ENCODE assay signal across 19 cellular contexts in the genomic region with DNA sequence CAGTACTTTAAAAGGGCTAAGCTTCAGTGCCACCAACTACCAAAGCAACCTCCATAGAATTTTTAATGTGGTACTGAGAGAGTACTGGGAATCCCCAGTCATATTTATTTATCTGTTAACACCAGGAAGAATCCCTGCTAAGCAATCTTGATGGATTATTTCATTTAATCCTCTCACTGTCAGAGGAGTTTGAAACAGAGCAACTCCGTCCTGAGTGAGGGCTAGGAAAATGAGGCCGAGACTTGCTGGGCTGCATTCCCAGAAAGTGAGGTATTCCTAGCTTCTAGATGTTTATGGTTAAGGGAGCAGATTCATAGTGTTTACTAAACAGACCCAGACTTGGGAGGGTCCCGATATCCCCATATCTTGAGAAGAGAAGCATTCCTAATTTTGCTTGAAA. TPM values are rescaled to one million over a fixed set of nuclear protein-coding genes. Genes with fewer than 3 reads are reported as not detected.
DNase-seq lines count a peak whose midpoint lies in the region; TF ChIP-seq lines count a peak whose summit lies in the region.
"Had no signal": no experiment of that assay in that cellular context is flagged by ENCODE, and none has a peak within 500 bp of the region (broad histone marks: within the 10 kb centered on the region; RNA-seq: fewer than 3 reads in every experiment).

No MANE protein-coding gene starts in this region.

- H3K4me3 ChIP-seq in HUES64 (ENCODE audit: low read length) (no peak overlapping the region), iPS-15b (ENCODE audit: low read depth, low read length) (no peak overlapping the region), stomach smooth muscle (ENCODE audit: low read length in 2 of 2) (peak overlapping the region in 1 of 2 donors; percentile 49)
- H3K4me3 ChIP-seq: K562 had no signal

- intact Hi-C loops in activated CD4-positive, alpha-beta T cell treated with anti-CD3 and anti-CD28 coated beads, Interleukin-2, amount 10 ng/mL, durations not matched to agents 24 days and 14 days (cut with micrococcal nuclease): no loop called here

- H3K27me3 ChIP-seq in HUES64 (ENCODE audit: insufficient read depth, low read length): no peaks in the 10 kb centered on the region
- H3K27me3 ChIP-seq in iPS-15b (ENCODE audit: control insufficient read depth, insufficient read depth, low read length): no peaks in the 10 kb centered on the region
- H3K27me3 ChIP-seq in stomach smooth muscle (ENCODE audit: control insufficient read depth in 1 of 2, insufficient read depth in 2 of 2, low read length in 2 of 2): no peaks in the 10 kb centered on the region

- H3K4me1 Mint-ChIP-seq in brain: peaks cover 47% of the 10 kb centered on the region
- no peaks in the 10 kb centered on the region for H3K4me1 Mint-ChIP-seq in activated CD4-positive, alpha-beta T cell treated with anti-CD3 and anti-CD28 coated beads, Interleukin-2, amount 10 ng/mL, durations not matched to agents 24 days and 14 days
- H3K4me1 Mint-ChIP-seq: naive B cell, T-helper 17 cell had no signal

- H3K4me1 ChIP-seq in HUES64 (ENCODE audit: insufficient read depth, low read length) (peaks cover 42% of the 10 kb centered on the region), iPS-15b (ENCODE audit: control insufficient read depth, insufficient read depth, low read length) (peaks cover 10% of the 10 kb centered on the region), stomach smooth muscle (ENCODE audit: control insufficient read depth, insufficient read depth, low read length) (peaks cover 15% of the 10 kb centered on the region)

- DNase-seq in CD1c-positive myeloid dendritic cell (ENCODE audit: extremely low spot score): no peak
- no peak for DNase-seq in stimulated activated CD4-positive, alpha-beta T cell treated with anti-CD3 and anti-CD28 coated beads, Interleukin-2, amount 100 ng/mL, for 48 hours
- no peak for DNase-seq in activated CD4-positive, alpha-beta T cell treated with anti-CD3 and anti-CD28 coated beads, Interleukin-2, amount 10 ng/mL, durations not matched to agents 24 days and 14 days
- DNase-seq in activated CD8-positive, alpha-beta memory T cell treated with anti-CD3 and anti-CD28 coated beads, Interleukin-2, amount 50 U/mL, for 48 hours: no peak
- DNase-seq: activated CD4-positive, alpha-beta T cell treated with anti-CD3 and anti-CD28 coated beads, Interleukin-2, amount 50 U/mL, for 1 hour; CD8-positive, alpha-beta T cell; GF-D8; naive B cell; NCI-H1436 treated with DMSO at 0.1 percent for 48 hours; NCI-H510A; stimulated activated naive CD8-positive, alpha-beta T cell treated with anti-CD3 and anti-CD28 coated beads, Interleukin-15, Interleukin-2, amounts not matched to agents 100 U/mL and 50 U/mL, for 24 hours; T-helper 17 cell had no signal

- WGBS in HUES64: 82% methylated on average over 3 of the region's 3 CpGs

- H3K27ac ChIP-seq in HUES64 (ENCODE audit: low read depth, low read length) (peak overlapping the region; percentile 96), stomach smooth muscle (ENCODE audit: low read length) (peak overlapping the region; percentile 49)
- H3K27ac ChIP-seq: epithelial cell of prostate had no signal

- H3K36me3 ChIP-seq in HUES64 (ENCODE audit: insufficient read depth, low read length) (no peaks in the 10 kb centered on the region), iPS-15b (ENCODE audit: control insufficient read depth, insufficient read depth, low read length) (no peaks in the 10 kb centered on the region), stomach smooth muscle (ENCODE audit: control insufficient read depth in 2 of 2, insufficient read depth in 2 of 2, low read length in 2 of 2) (no peaks in the 10 kb centered on the region)

- H3K9me3 ChIP-seq in HUES64 (ENCODE audit: insufficient read depth, low read depth, low read length) (peaks cover 25% of the 10 kb centered on the region), iPS-15b (ENCODE audit: control insufficient read depth, insufficient read depth, low read length) (peaks cover 10% of the 10 kb centered on the region), stomach smooth muscle (ENCODE audit: control insufficient read depth in 2 of 2, low read length in 2 of 2) (no peaks in the 10 kb centered on the region)

- H3K4me3 Mint-ChIP-seq in brain: peak overlapping the region in 1 of 5 experiments; percentile 41
- H3K4me3 Mint-ChIP-seq in activated CD4-positive, alpha-beta T cell treated with anti-CD3 and anti-CD28 coated beads, Interleukin-2, amount 10 ng/mL, durations not matched to agents 24 days and 14 days: no peak overlapping the region
- H3K4me3 Mint-ChIP-seq: CD8-positive, alpha-beta T cell; naive B cell; T-helper 17 cell had no signal

- H3K9ac ChIP-seq in HUES64 (ENCODE audit: low read depth, low read length): peak overlapping the region; percentile 56; the same call in 1 of the 2 replicates
- H3K9ac ChIP-seq in iPS-15b (ENCODE audit: low read depth, low read length): peak overlapping the region; percentile 47
- no peak overlapping the region for H3K9ac ChIP-seq in stomach smooth muscle (ENCODE audit: low read length in 2 of 2)

- peaks cover 8% of the 10 kb centered on the region for H3K27me3 Mint-ChIP-seq in brain
- H3K27me3 Mint-ChIP-seq in activated CD4-positive, alpha-beta T cell treated with anti-CD3 and anti-CD28 coated beads, Interleukin-2, amount 10 ng/mL, durations not matched to agents 24 days and 14 days: peaks cover 2% of the 10 kb centered on the region

- H3K27ac Mint-ChIP-seq in brain: peak overlapping the region; percentile 48 to 91 (median 78)
- no peak overlapping the region for H3K27ac Mint-ChIP-seq in activated CD4-positive, alpha-beta T cell treated with anti-CD3 and anti-CD28 coated beads, Interleukin-2, amount 10 ng/mL, durations not matched to agents 24 days and 14 days
- H3K27ac Mint-ChIP-seq: CD8-positive, alpha-beta T cell; T-helper 17 cell had no signal

- peaks cover 14 to 52% (median 22%) of the 10 kb centered on the region in 5 experiments for H3K9me3 Mint-ChIP-seq in brain
- no peaks in the 10 kb centered on the region for H3K9me3 Mint-ChIP-seq in activated CD4-positive, alpha-beta T cell treated with anti-CD3 and anti-CD28 coated beads, Interleukin-2, amount 10 ng/mL, durations not matched to agents 24 days and 14 days

- no peak for TF ChIP-seq CTCF in brain (conservative IDR thresholded peaks at IDR 0.05)

- H3K36me3 Mint-ChIP-seq in brain: peaks cover 4% of the 10 kb centered on the region
- no peaks in the 10 kb centered on the region for H3K36me3 Mint-ChIP-seq in activated CD4-positive, alpha-beta T cell treated with anti-CD3 and anti-CD28 coated beads, Interleukin-2, amount 10 ng/mL, durations not matched to agents 24 days and 14 days (ENCODE audit: low read depth)
- H3K36me3 Mint-ChIP-seq: CD8-positive, alpha-beta T cell; naive B cell had no signal

RNA-seq across cellular contexts. Expression of a gene that starts 28.8 kb away (rescaled TPM):
- polyA plus RNA-seq in HUES64 (2013, experiment 1 of 2): 0.60 TPM
- polyA plus RNA-seq in HUES64 (2013, experiment 2 of 2): 0.13 TPM
- not detected for polyA plus RNA-seq in brain (ENCODE audit: insufficient read depth, low read depth, low replicate concordance)
- not detected in 2 replicates for total RNA-seq in activated CD4-positive, alpha-beta T cell treated with anti-CD3 and anti-CD28 coated beads, Interleukin-2, amount 10 ng/mL, durations not matched to agents 24 days and 14 days
- total RNA-seq: CD8-positive, alpha-beta T cell; K562; renal cortical epithelial cell; T-helper 17 cell had no signal
- polyA plus RNA-seq: K562 had no signal

Comparison
In these comparisons a context has a peak if more than half of its experiments do, and no peak if none do; other contexts are left out.
1. H3K9ac ChIP-seq: peak in HUES64 (single experiment) and iPS-15b (single experiment); none in stomach smooth muscle (0 of 2).